ENCODE assay signal across 20 cellular contexts in genomic region chr17:41578971-41579370, GRCh38. TPM values are rescaled to one million over a fixed set of nuclear protein-coding genes. Genes with fewer than 3 reads are reported as not detected.
DNase-seq lines count a peak whose midpoint lies in the region; ATAC-seq, FAIRE-seq and TF ChIP-seq lines count a peak whose summit lies in the region.
"Had no signal": no experiment of that assay in that cellular context is flagged by ENCODE, and none has a peak within 500 bp of the region (broad histone marks: within the 10 kb centered on the region; RNA-seq: fewer than 3 reads in every experiment).

No MANE protein-coding gene starts in this region.

- ATAC-seq in GM18520 (IDR thresholded peaks at IDR 0.05; ENCODE audit: unreplicated experiment) = no peak
- no peak for ATAC-seq in HG02798 (IDR thresholded peaks at IDR 0.05; ENCODE audit: poor library complexity, unreplicated experiment)

- H3K27ac ChIP-seq in OCI-LY1 (ENCODE audit: low read depth, low read length, poor library complexity, severe bottlenecking) (no peak overlapping the region), duodenal mucosa (ENCODE audit: low read depth, low read length) (no peak overlapping the region), neuronal stem cell (replicated peaks; ENCODE audit: low read length) (no peak overlapping the region), kidney (ENCODE audit: low read depth in 2 of 2, low read length in 2 of 2) (no peak overlapping the region), tibial artery (no peak overlapping the region)
- H3K27ac ChIP-seq: lower lobe of right lung, testis had no signal

- no peak overlapping the region for H3K27ac Mint-ChIP-seq in Calu3 (ENCODE audit: unreplicated experiment)
- H3K27ac Mint-ChIP-seq: activated CD8-positive, alpha-beta memory T cell treated with anti-CD3 and anti-CD28 coated beads, Interleukin-2, amount 10 ng/mL, durations not matched to agents 7 days and 5 days; activated naive CD4-positive, alpha-beta T cell treated with anti-CD3 and anti-CD28 coated beads, Interleukin-2, amount 10 ng/mL, durations not matched to agents 7 days and 5 days; activated T-cell treated with anti-CD3 and anti-CD28 coated beads, Interleukin-2, amount 50 U/mL, for 72 hours; CD4-positive, alpha-beta T cell had no signal

- TSS peak; percentile 95 for BruUV-seq in Calu3 (replicated peaks; lab: Mats Ljungman, UMichigan)

- no peak overlapping the region for H4K8ac ChIP-seq in neuronal stem cell (ENCODE audit: low read depth, low read length)

- no peak overlapping the region for H2AK5ac ChIP-seq in neuronal stem cell (ENCODE audit: low read depth, low read length)

- no peaks in the 10 kb centered on the region for H3K27me3 Mint-ChIP-seq in Calu3 (ENCODE audit: unreplicated experiment)

- H3K9me3 Mint-ChIP-seq in Calu3 (ENCODE audit: low read depth, unreplicated experiment) = no peaks in the 10 kb centered on the region
- H3K9me3 Mint-ChIP-seq: activated naive CD4-positive, alpha-beta T cell treated with anti-CD3 and anti-CD28 coated beads, Interleukin-2, amount 10 ng/mL, durations not matched to agents 7 days and 5 days; activated T-cell treated with anti-CD3 and anti-CD28 coated beads, Interleukin-2, amount 50 U/mL, for 72 hours; CD4-positive, alpha-beta T cell had no signal

- H3K27me3 ChIP-seq in OCI-LY1 (ENCODE audit: insufficient read depth, low read length) (no peaks in the 10 kb centered on the region; the same call in 1 of the 2 replicates), duodenal mucosa (ENCODE audit: control insufficient read depth in 1 of 2, insufficient read depth in 2 of 2, low read length in 2 of 2) (peaks cover 0 to 3% of the 10 kb centered on the region in 2 donors), neuronal stem cell (ENCODE audit: control insufficient read depth in 3 of 3, insufficient read depth in 3 of 3, low read depth in 1 of 3, low read length in 3 of 3) (no peaks in the 10 kb centered on the region), tibial artery (peaks cover 0 to 29% of the 10 kb centered on the region in 2 donors)
- H3K27me3 ChIP-seq: testis had no signal

- H3K4ac ChIP-seq in neuronal stem cell (ENCODE audit: low read length) = no peak overlapping the region

- H3K9ac ChIP-seq in OCI-LY1 (ENCODE audit: low read length) (no peak overlapping the region), duodenal mucosa (ENCODE audit: low read depth in 1 of 2, low read length in 2 of 2) (peak overlapping the region; percentile 34 to 49), neuronal stem cell (ENCODE audit: low read depth, low read length, poor library complexity) (no peak overlapping the region), kidney (ENCODE audit: low read length in 2 of 2) (no peak overlapping the region)

- H2AFZ ChIP-seq in OCI-LY1 (ENCODE audit: low read length) (no peak overlapping the region), neuronal stem cell (ENCODE audit: low read length) (no peak overlapping the region)

- no peaks in the 10 kb centered on the region for H3K79me1 ChIP-seq in neuronal stem cell (ENCODE audit: low read depth, low read length)

- H3F3A ChIP-seq in OCI-LY1 (ENCODE audit: insufficient read depth, low read length) = no peaks in the 10 kb centered on the region

- intact Hi-C loops in Calu3 (cut with micrococcal nuclease; ENCODE audit: unreplicated experiment) = loop anchor here (1.0 to 2.0 kb wide), 2 partner anchors 24 to 45 kb away; partner anchors contain the start of gene KRT17
- intact Hi-C loops in kidney (cut with DNase I) = no loop called here
- intact Hi-C loops in tibial artery (cut with DNase I; ENCODE audit: low total_unique reads) = no loop called here

- CTCF ChIA-PET in Calu3 (lab: Charles Lee) = interaction anchor here (0.6 to 2.8 kb wide), 21 partner anchors 11 to 675 kb away, joined by 3 to 50 read pairs (median 5); partner anchors contain the start of gene KRT17

- DNase-seq in Calu3 = no peak
- DNase-seq in neuronal stem cell (ENCODE audit: low spot score) = no peak
- DNase-seq in kidney = no peak
- no peak for DNase-seq in tibial artery
- DNase-seq: T1000 had no signal

- TF ChIP-seq CTCF in Calu3 (IDR thresholded peaks at IDR 0.05; ENCODE audit: unreplicated experiment) (no peak), OCI-LY1 (IDR thresholded peaks at IDR 0.05; ENCODE audit: low read length) (no peak), kidney (IDR thresholded peaks at IDR 0.05; ENCODE audit: borderline replicate concordance, extremely low read depth, insufficient read depth) (no peak), tibial artery (IDR thresholded peaks at IDR 0.05) (no peak)

- FAIRE-seq in kidney (lab: Jason Lieb, UNC) = no peak
- FAIRE-seq: A204.1 had no signal

- WGBS in neuronal stem cell (ENCODE audit: extremely low coverage in 2 of 2, insufficient read length in 2 of 2, insufficient replicate concordance in 1 of 2), 2 donors = no CpG with 5 or more reads among the region's 5 CpGs

- no peaks in the 10 kb centered on the region for H3K9me2 ChIP-seq in OCI-LY1 (ENCODE audit: low read depth, low read length)

- peak overlapping the region; percentile 20 for H3K18ac ChIP-seq in neuronal stem cell (ENCODE audit: low read length)

- peaks cover 40% of the 10 kb centered on the region for H3K4me1 Mint-ChIP-seq in Calu3 (ENCODE audit: low read depth, unreplicated experiment)
- H3K4me1 Mint-ChIP-seq: activated CD8-positive, alpha-beta memory T cell treated with anti-CD3 and anti-CD28 coated beads, Interleukin-2, amount 10 ng/mL, durations not matched to agents 7 days and 5 days; activated naive CD4-positive, alpha-beta T cell treated with anti-CD3 and anti-CD28 coated beads, Interleukin-2, amount 10 ng/mL, durations not matched to agents 7 days and 5 days; neural crest cell had no signal

- no peak overlapping the region for H3K14ac ChIP-seq in neuronal stem cell (ENCODE audit: low read length)

- H2BK5ac ChIP-seq in neuronal stem cell (ENCODE audit: low read length) = no peak overlapping the region

- peaks cover 4% of the 10 kb centered on the region for H3K4me1 ChIP-seq in OCI-LY1 (ENCODE audit: insufficient read depth, low read length, severe bottlenecking)
- H3K4me1 ChIP-seq in duodenal mucosa (ENCODE audit: control insufficient read depth in 1 of 2, insufficient read depth in 2 of 2, low read length in 2 of 2) = peaks cover 19 to 26% of the 10 kb centered on the region in 2 donors
- H3K4me1 ChIP-seq in neuronal stem cell (ENCODE audit: control insufficient read depth in 2 of 2, insufficient read depth in 1 of 2, low read depth in 1 of 2, low read length in 2 of 2) = peaks cover 0 to 5% of the 10 kb centered on the region in 2 donors
- no peaks in the 10 kb centered on the region for H3K4me1 ChIP-seq in kidney (ENCODE audit: control insufficient read depth in 1 of 2, insufficient read depth in 1 of 2, low read depth in 1 of 2, low read length in 2 of 2)
- peaks cover 0 to 15% (median 0%) of the 10 kb centered on the region in 4 donors for H3K4me1 ChIP-seq in tibial artery
- H3K4me1 ChIP-seq: HAP-1, lower lobe of right lung, testis had no signal

- no peaks in the 10 kb centered on the region for H4K20me1 ChIP-seq in OCI-LY1 (ENCODE audit: insufficient read depth, low read length)

- peak overlapping the region; percentile 53; the same call in 1 of the 2 replicates for H3K4me2 ChIP-seq in OCI-LY1 (ENCODE audit: low read length)
- no peak overlapping the region for H3K4me2 ChIP-seq in neuronal stem cell (ENCODE audit: insufficient read depth, low read length, poor library complexity, severe bottlenecking)

- H3K4me3 ChIP-seq in OCI-LY1 (ENCODE audit: low read depth, low read length, poor library complexity, severe bottlenecking) (no peak overlapping the region), duodenal mucosa (ENCODE audit: low read depth in 1 of 2, low read length in 2 of 2) (no peak overlapping the region), neuronal stem cell (ENCODE audit: low read length in 2 of 2) (no peak overlapping the region), kidney (ENCODE audit: low read length in 2 of 2) (no peak overlapping the region), tibial artery (no peak overlapping the region)
- H3K4me3 ChIP-seq: HAP-1, lower lobe of right lung, testis had no signal

- H3K36me3 ChIP-seq in OCI-LY1 (ENCODE audit: insufficient read depth, low read length) (no peaks in the 10 kb centered on the region), duodenal mucosa (ENCODE audit: control insufficient read depth in 1 of 2, insufficient read depth in 2 of 2, low read length in 2 of 2) (no peaks in the 10 kb centered on the region), neuronal stem cell (replicated peaks in 1 of 2; ENCODE audit: control insufficient read depth in 2 of 2, insufficient read depth in 2 of 2, low read length in 2 of 2) (no peaks in the 10 kb centered on the region), kidney (ENCODE audit: control insufficient read depth in 1 of 2, insufficient read depth in 2 of 2, low read length in 2 of 2) (no peaks in the 10 kb centered on the region), tibial artery (no peaks in the 10 kb centered on the region)
- H3K36me3 ChIP-seq: HAP-1, lower lobe of right lung had no signal

- no peak overlapping the region for H2BK12ac ChIP-seq in neuronal stem cell (ENCODE audit: low read length)

- peaks cover 4% of the 10 kb centered on the region for H3K36me3 Mint-ChIP-seq in Calu3 (ENCODE audit: insufficient read depth, unreplicated experiment)
- H3K36me3 Mint-ChIP-seq: activated CD8-positive, alpha-beta memory T cell treated with anti-CD3 and anti-CD28 coated beads, Interleukin-2, amount 10 ng/mL, durations not matched to agents 7 days and 5 days; activated naive CD4-positive, alpha-beta T cell treated with anti-CD3 and anti-CD28 coated beads, Interleukin-2, amount 10 ng/mL, durations not matched to agents 7 days and 5 days had no signal

- no peak overlapping the region for H3K23ac ChIP-seq in neuronal stem cell (ENCODE audit: low read depth, low read length, poor library complexity)

- H2BK15ac ChIP-seq in neuronal stem cell (ENCODE audit: low read length) = no peak overlapping the region

- H3K79me2 ChIP-seq in OCI-LY1 (ENCODE audit: insufficient read depth, low read length) = no peaks in the 10 kb centered on the region

- H3K4me3 Mint-ChIP-seq in Calu3 (ENCODE audit: low read depth, unreplicated experiment) = no peak overlapping the region
- H3K4me3 Mint-ChIP-seq: activated CD8-positive, alpha-beta memory T cell treated with anti-CD3 and anti-CD28 coated beads, Interleukin-2, amount 10 ng/mL, durations not matched to agents 7 days and 5 days; activated naive CD4-positive, alpha-beta T cell treated with anti-CD3 and anti-CD28 coated beads, Interleukin-2, amount 10 ng/mL, durations not matched to agents 7 days and 5 days; activated T-cell treated with anti-CD3 and anti-CD28 coated beads, Interleukin-2, amount 50 U/mL, for 72 hours; CD4-positive, alpha-beta T cell; neural crest cell had no signal

- no peak overlapping the region for H2BK120ac ChIP-seq in neuronal stem cell (ENCODE audit: low read depth, low read length)

- no peak overlapping the region for H4K91ac ChIP-seq in neuronal stem cell (ENCODE audit: low read depth, low read length, poor library complexity)

- no peaks in the 10 kb centered on the region for H3K9me3 ChIP-seq in OCI-LY1 (ENCODE audit: low read length)
- no peaks in the 10 kb centered on the region for H3K9me3 ChIP-seq in duodenal mucosa (ENCODE audit: control insufficient read depth in 1 of 2, low read length in 2 of 2)
- no peaks in the 10 kb centered on the region for H3K9me3 ChIP-seq in neuronal stem cell (replicated peaks in 1 of 2; ENCODE audit: control insufficient read depth in 2 of 2, insufficient read depth in 1 of 2, low read depth in 1 of 2, low read length in 2 of 2)
- H3K9me3 ChIP-seq in kidney (ENCODE audit: control insufficient read depth in 1 of 2, low read length in 2 of 2) = no peaks in the 10 kb centered on the region
- H3K9me3 ChIP-seq in tibial artery = no peaks in the 10 kb centered on the region
- H3K9me3 ChIP-seq: HAP-1, lower lobe of right lung, testis had no signal

RNA-seq across cellular contexts. Expression of gene KRT9, which starts 7.1 kb away (rescaled TPM):
- total RNA-seq in Calu3 (2022) = not detected in 2 replicates
- not detected for polyA plus RNA-seq in neuronal stem cell (2013, experiment 1 of 2)
- not detected for polyA plus RNA-seq in neuronal stem cell (2013, experiment 2 of 2)
- total RNA-seq in kidney = not detected
- polyA plus RNA-seq in kidney (ENCODE audit: insufficient read depth, low read depth, low replicate concordance) = not detected
- total RNA-seq: activated CD8-positive, alpha-beta memory T cell treated with anti-CD3 and anti-CD28 coated beads, Interleukin-2, amount 10 ng/mL, durations not matched to agents 7 days and 5 days; activated T-cell treated with anti-CD3 and anti-CD28 coated beads, Interleukin-2, amount 50 U/mL, for 72 hours; CD4-positive, alpha-beta T cell; fibroblast of villous mesenchyme; lower lobe of right lung; NCI-H460; neural crest cell had no signal

RNA-seq across cellular contexts. Expression of gene KRT14, which starts 7.7 kb away (rescaled TPM):
- total RNA-seq in Calu3 (2022) (3.8 and 12.2 TPM in 2 replicates), kidney (not detected)
- not detected for polyA plus RNA-seq in neuronal stem cell (2013, experiment 1 of 2)
- polyA plus RNA-seq in neuronal stem cell (2013, experiment 2 of 2) = not detected
- not detected for polyA plus RNA-seq in kidney (ENCODE audit: insufficient read depth, low read depth, low replicate concordance)
- total RNA-seq: activated CD8-positive, alpha-beta memory T cell treated with anti-CD3 and anti-CD28 coated beads, Interleukin-2, amount 10 ng/mL, durations not matched to agents 7 days and 5 days; activated T-cell treated with anti-CD3 and anti-CD28 coated beads, Interleukin-2, amount 50 U/mL, for 72 hours; CD4-positive, alpha-beta T cell; fibroblast of villous mesenchyme; lower lobe of right lung; NCI-H460; neural crest cell had no signal

RNA-seq across cellular contexts. Expression of gene KRT16, which starts 33.6 kb away (rescaled TPM):
- total RNA-seq in Calu3 (2022) = 3.8 and 4.2 TPM in 2 replicates
- not detected for polyA plus RNA-seq in neuronal stem cell (2013, experiment 1 of 2)
- 0.03 TPM for polyA plus RNA-seq in neuronal stem cell (2013, experiment 2 of 2)
- 3.1 TPM for total RNA-seq in kidney
- polyA plus RNA-seq in kidney (ENCODE audit: insufficient read depth, low read depth, low replicate concordance) = not detected
- total RNA-seq: activated CD8-positive, alpha-beta memory T cell treated with anti-CD3 and anti-CD28 coated beads, Interleukin-2, amount 10 ng/mL, durations not matched to agents 7 days and 5 days; activated T-cell treated with anti-CD3 and anti-CD28 coated beads, Interleukin-2, amount 50 U/mL, for 72 hours; CD4-positive, alpha-beta T cell; fibroblast of villous mesenchyme; lower lobe of right lung; NCI-H460; neural crest cell; testis had no signal

RNA-seq across cellular contexts. Expression of gene KRT17, which starts 45.4 kb away (rescaled TPM):
- 472 and 593 TPM in 2 replicates for total RNA-seq in Calu3 (2022)
- polyA plus RNA-seq in neuronal stem cell (2013, experiment 1 of 2) = 0.07 TPM
- polyA plus RNA-seq in neuronal stem cell (2013, experiment 2 of 2) = 0.03 TPM
- total RNA-seq in kidney = 11.1 TPM
- polyA plus RNA-seq in kidney (ENCODE audit: insufficient read depth, low read depth, low replicate concordance) = 5.5 TPM
- total RNA-seq: CD4-positive, alpha-beta T cell; neural crest cell had no signal

RNA-seq across cellular contexts. Expression of gene KRT19, which starts 50.9 kb away (rescaled TPM):
- total RNA-seq in Calu3 (2022) = 2,554 and 3,048 TPM in 2 replicates
- 106 TPM for polyA plus RNA-seq in neuronal stem cell (2013, experiment 1 of 2)
- polyA plus RNA-seq in neuronal stem cell (2013, experiment 2 of 2) = 103 TPM
- total RNA-seq in kidney = 781 TPM
- polyA plus RNA-seq in kidney (ENCODE audit: insufficient read depth, low read depth, low replicate concordance) = 319 TPM
- total RNA-seq: activated CD8-positive, alpha-beta memory T cell treated with anti-CD3 and anti-CD28 coated beads, Interleukin-2, amount 10 ng/mL, durations not matched to agents 7 days and 5 days; activated T-cell treated with anti-CD3 and anti-CD28 coated beads, Interleukin-2, amount 50 U/mL, for 72 hours; CD4-positive, alpha-beta T cell had no signal

Comparison
In these comparisons a context has a peak if more than half of its experiments do, and no peak if none do; other contexts are left out.
1. H3K9ac ChIP-seq: peak in duodenal mucosa (2 of 2); none in OCI-LY1 (single experiment), neuronal stem cell (single experiment) and kidney (0 of 2).